ENCODE assay signal across 32 cellular contexts in the genomic region with DNA sequence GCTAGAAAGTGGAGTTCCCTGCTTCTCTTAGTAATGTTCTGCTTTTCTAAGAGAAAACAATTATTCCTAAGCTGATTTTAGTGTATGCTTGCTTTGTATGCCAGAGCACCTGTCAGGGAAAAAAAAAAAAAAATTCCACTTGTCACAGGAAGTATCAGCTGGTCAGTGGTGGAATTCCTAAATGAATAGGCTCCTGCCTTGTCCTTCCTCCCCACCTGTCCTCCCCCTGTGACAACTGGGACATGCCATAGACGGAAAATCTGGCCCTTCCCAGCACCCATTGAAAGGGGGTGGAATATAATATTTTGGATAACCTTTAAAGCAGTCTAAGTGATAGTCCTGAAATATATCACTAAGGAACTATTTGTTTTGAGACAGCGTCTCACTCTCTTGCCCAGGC. TPM values are rescaled to one million over a fixed set of nuclear protein-coding genes. Genes with fewer than 3 reads are reported as not detected.
"Had no signal": no experiment of that assay in that cellular context is flagged by ENCODE, and none has a peak within 500 bp of the region (broad histone marks: within the 10 kb centered on the region; RNA-seq: fewer than 3 reads in every experiment).

No MANE protein-coding gene starts in this region.

- H3K4me1 ChIP-seq: neural progenitor cell had no signal

- H3K4me2 ChIP-seq: hepatocyte, neural progenitor cell had no signal

- H3K9ac ChIP-seq: neural progenitor cell, parathyroid adenoma had no signal

- ATAC-seq: esophagus mucosa; gastroesophageal sphincter; heart left ventricle; left lobe of liver; naive thymus-derived CD4-positive, alpha-beta T cell; stimulated activated memory B cell treated with anti-CD40 and anti-IgM and Interleukin-4, amounts not matched to agents 10 μg/mL and 1 μg/mL and 100 μg/mL, for 72 hours; stimulated activated naive CD8-positive, alpha-beta T cell treated with anti-CD3 and anti-CD28 coated beads, Interleukin-15, Interleukin-2, amounts not matched to agents 100 U/mL and 50 U/mL, for 24 hours had no signal

- H3K27me3 Mint-ChIP-seq: memory B cell; naive thymus-derived CD4-positive, alpha-beta T cell; progenitor cell of endocrine pancreas; stimulated activated memory B cell treated with anti-CD40 and anti-IgM and Interleukin-4, amounts not matched to agents 10 μg/mL and 1 μg/mL and 100 μg/mL, for 72 hours had no signal

- H3K79me2 ChIP-seq: hepatocyte, parathyroid adenoma had no signal

- H2AFZ ChIP-seq: hepatocyte, neural progenitor cell, parathyroid adenoma had no signal

- H3K9me3 ChIP-seq: gastroesophageal sphincter, heart left ventricle, right atrium auricular region, sigmoid colon, spleen, testis, tibial artery, upper lobe of left lung had no signal

- H3K4me1 Mint-ChIP-seq: memory B cell; stimulated activated memory B cell treated with anti-CD40 and anti-IgM and Interleukin-4, amounts not matched to agents 10 μg/mL and 1 μg/mL and 100 μg/mL, for 72 hours had no signal

- H3K4me3 Mint-ChIP-seq: memory B cell; naive thymus-derived CD4-positive, alpha-beta T cell; neural progenitor cell; stimulated activated memory B cell treated with anti-CD40 and anti-IgM and Interleukin-4, amounts not matched to agents 10 μg/mL and 1 μg/mL and 100 μg/mL, for 72 hours had no signal

- H3K4me3 ChIP-seq: coronary artery, gastroesophageal sphincter, heart left ventricle, hepatocyte, lung, neural progenitor cell, right atrium auricular region, sigmoid colon, skin epidermis, spleen, testis, tibial artery, upper lobe of left lung had no signal

- H3K27ac ChIP-seq: coronary artery, epithelial cell of prostate, gastroesophageal sphincter, heart left ventricle, hepatocyte, neural progenitor cell, parathyroid adenoma, right atrium auricular region, sigmoid colon, skin epidermis, spleen, testis, tibial artery, upper lobe of left lung had no signal

- H3K9me3 Mint-ChIP-seq: memory B cell; naive thymus-derived CD4-positive, alpha-beta T cell; nephron; neural progenitor cell; stimulated activated memory B cell treated with anti-CD40 and anti-IgM and Interleukin-4, amounts not matched to agents 10 μg/mL and 1 μg/mL and 100 μg/mL, for 72 hours had no signal

- H3K27me3 ChIP-seq: gastroesophageal sphincter, heart left ventricle, hepatocyte, neural progenitor cell, right atrium auricular region, sigmoid colon, spleen, testis, tibial artery, upper lobe of left lung had no signal

- H3K27ac Mint-ChIP-seq: memory B cell; naive thymus-derived CD4-positive, alpha-beta T cell; neural progenitor cell; progenitor cell of endocrine pancreas; stimulated activated memory B cell treated with anti-CD40 and anti-IgM and Interleukin-4, amounts not matched to agents 10 μg/mL and 1 μg/mL and 100 μg/mL, for 72 hours had no signal

- FAIRE-seq: kidney, urothelium cell line had no signal

- DNase-seq: foreskin fibroblast; heart left ventricle; kidney; naive thymus-derived CD4-positive, alpha-beta T cell; sigmoid colon; spleen; stimulated activated CD4-positive, alpha-beta T cell treated with anti-CD3 and anti-CD28 coated beads, Interleukin-4, amount 100 ng/mL, for 4 hours; stimulated activated naive CD8-positive, alpha-beta T cell treated with anti-CD3 and anti-CD28 coated beads, Interleukin-15, Interleukin-2, amounts not matched to agents 100 U/mL and 50 U/mL, for 24 hours; substantia nigra; testis; tibial artery; upper lobe of left lung had no signal

RNA-seq across cellular contexts. Expression of gene FNDC5, which starts 10.8 kb away (rescaled TPM):
- total RNA-seq: esophagus mucosa; naive thymus-derived CD4-positive, alpha-beta T cell; spleen had no signal

RNA-seq across cellular contexts. Expression of gene HPCA, which starts 26.4 kb away (rescaled TPM):
- total RNA-seq: dermis microvascular lymphatic vessel endothelial cell, esophagus mucosa, hepatocyte, left lobe of liver, liver, mononuclear cell, osteoblast, right atrium auricular region, sigmoid colon, upper lobe of left lung had no signal
- polyA plus RNA-seq: heart left ventricle; liver; naive thymus-derived CD4-positive, alpha-beta T cell had no signal

RNA-seq across cellular contexts. Expression of gene TMEM54, which starts 41.3 kb away (rescaled TPM):
- total RNA-seq: mononuclear cell; naive thymus-derived CD4-positive, alpha-beta T cell had no signal
- polyA plus RNA-seq: naive thymus-derived CD4-positive, alpha-beta T cell had no signal
